1 cellular context compared by ENCODE assay signal in genomic region chr15:54289590-54290136, GRCh38.
TF ChIP-seq lines count a peak whose summit lies in the region.

No MANE protein-coding gene starts in this region.

TF ChIP-seq in GM12878, 131 proteins besides CTCF, POLR2A, EP300 and RAD21 (continued from another document):
- peak; percentile 53; the same call in 1 of the 2 replicates for TF ChIP-seq PAX5 (IDR thresholded peaks at IDR 0.05; ENCODE audit: borderline replicate concordance, low read depth, low read length)
- TF ChIP-seq HDAC6 (IDR thresholded peaks at IDR 0.05; ENCODE audit: unreplicated experiment), result no peak
- TF ChIP-seq POU2F2 (IDR thresholded peaks at IDR 0.05; ENCODE audit: borderline replicate concordance, low read depth, low read length), result no peak
- no peak for TF ChIP-seq STAT3 (IDR thresholded peaks at IDR 0.05; ENCODE audit: low read depth, low read length)
- 0 out of 2 replicates have a peak, but pooled peaks have one; percentile 33 for TF ChIP-seq CBFB (IDR thresholded peaks at IDR 0.05; ENCODE audit: low read depth)
- no peak for TF ChIP-seq SRF (IDR thresholded peaks at IDR 0.05; ENCODE audit: low read depth in 2 of 2, low read length in 2 of 2)
- TF ChIP-seq PAX8 (IDR thresholded peaks at IDR 0.05), result no peak
- peak; percentile 90 for TF ChIP-seq BCL11A (IDR thresholded peaks at IDR 0.05; ENCODE audit: low read depth, low read length)
- no peak for TF ChIP-seq ZNF592 (IDR thresholded peaks at IDR 0.05)
- TF ChIP-seq ZZZ3 (IDR thresholded peaks at IDR 0.05; ENCODE audit: control insufficient read depth, insufficient read length, low read depth), result no peak
- peak; percentile 97 for TF ChIP-seq MEF2B (IDR thresholded peaks at IDR 0.05; ENCODE audit: partially characterized antibody, poor library complexity, severe bottlenecking)
- no peak for TF ChIP-seq MYC (IDR thresholded peaks at IDR 0.05; ENCODE audit: insufficient read depth, insufficient read length, insufficient replicate concordance, low read length, severe bottlenecking)
- peak; percentile 81 for TF ChIP-seq ZNF24 (IDR thresholded peaks at IDR 0.05)
